1 cellular context compared by ENCODE assay signal in the genomic region with DNA sequence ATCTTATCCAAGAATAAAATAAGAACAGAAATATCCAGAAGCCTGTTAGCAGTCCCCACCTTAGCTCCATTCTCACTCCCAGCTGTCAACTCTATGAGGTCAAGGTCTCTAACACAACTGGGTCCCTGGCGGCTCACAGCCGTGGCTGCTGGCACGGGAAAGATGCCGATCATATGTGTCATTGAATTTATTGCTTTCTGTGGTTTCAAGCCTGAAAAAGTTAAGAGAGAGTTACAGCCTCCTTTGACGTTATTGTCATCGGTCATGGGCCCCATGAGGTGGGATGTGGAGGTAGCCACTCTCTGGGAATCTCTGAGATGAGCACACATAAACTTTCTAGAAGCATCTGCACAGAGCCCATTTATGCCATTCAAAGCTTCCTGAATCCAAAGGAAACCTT.
TF ChIP-seq lines count a peak whose summit lies in the region.

No MANE protein-coding gene starts in this region.

TF ChIP-seq in HepG2, 621 proteins besides CTCF, POLR2A, EP300 and RAD21 (continued from another document and continues in another):
- TF ChIP-seq NAIF1 (CRISPR knock-in tag; IDR thresholded peaks at IDR 0.05; ENCODE audit: borderline replicate concordance) (no peak), HNRNPLL (IDR thresholded peaks at IDR 0.05; ENCODE audit: low read depth, low read length, poor library complexity, severe bottlenecking) (no peak), ZBTB8A (CRISPR knock-in tag; IDR thresholded peaks at IDR 0.05; ENCODE audit: borderline replicate concordance, low read depth) (no peak), NR2C2 (CRISPR knock-in tag; IDR thresholded peaks at IDR 0.05; ENCODE audit: borderline replicate concordance) (no peak), RFX3 (CRISPR knock-in tag; IDR thresholded peaks at IDR 0.05) (no peak), PAF1 (CRISPR knock-in tag; IDR thresholded peaks at IDR 0.05) (no peak), ZNF468 (CRISPR knock-in tag; IDR thresholded peaks at IDR 0.05) (no peak), KAT2B (IDR thresholded peaks at IDR 0.05; ENCODE audit: borderline replicate concordance, low read depth, low read length) (no peak), HNRNPUL1 (IDR thresholded peaks at IDR 0.05; ENCODE audit: low read depth, low read length) (no peak), ZC3H4 (CRISPR knock-in tag; IDR thresholded peaks at IDR 0.05; ENCODE audit: borderline replicate concordance) (no peak), RXRB (CRISPR knock-in tag; IDR thresholded peaks at IDR 0.05; ENCODE audit: borderline replicate concordance) (peak; percentile 85), PTBP1 (IDR thresholded peaks at IDR 0.05; ENCODE audit: low read depth, low read length, poor library complexity, severe bottlenecking) (no peak), JUND (CRISPR knock-in tag; IDR thresholded peaks at IDR 0.05) (no peak), ZNF354B (CRISPR knock-in tag; IDR thresholded peaks at IDR 0.05) (no peak), GATAD2A (CRISPR knock-in tag; IDR thresholded peaks at IDR 0.05) (0 out of 2 replicates have a peak, but pooled peaks have one; percentile 29), NPAS2 (CRISPR knock-in tag; IDR thresholded peaks at IDR 0.05; ENCODE audit: borderline replicate concordance) (no peak), ZNF101 (CRISPR knock-in tag; IDR thresholded peaks at IDR 0.05; ENCODE audit: borderline replicate concordance, low read depth) (no peak), GATAD1 (CRISPR knock-in tag; IDR thresholded peaks at IDR 0.05) (no peak), TEAD3 (CRISPR knock-in tag; optimal IDR thresholded peaks at IDR 0.05; ENCODE audit: borderline replicate concordance) (peak; percentile 35), SMC3 (IDR thresholded peaks at IDR 0.05; ENCODE audit: low read length) (no peak), ZKSCAN8 (CRISPR knock-in tag; IDR thresholded peaks at IDR 0.05; ENCODE audit: borderline replicate concordance) (no peak), POGZ (CRISPR knock-in tag; IDR thresholded peaks at IDR 0.05) (no peak), MED1 (CRISPR knock-in tag; IDR thresholded peaks at IDR 0.05) (no peak), RXRA (CRISPR knock-in tag; IDR thresholded peaks at IDR 0.05) (peak; percentile 68; the same call in 1 of the 2 replicates), BHLHE40 (IDR thresholded peaks at IDR 0.05; ENCODE audit: low read length) (peak; percentile 72), FOSL2 (CRISPR knock-in tag; IDR thresholded peaks at IDR 0.05) (peak; percentile 91), PHF21A (CRISPR knock-in tag; IDR thresholded peaks at IDR 0.05) (no peak), SRY (CRISPR knock-in tag; IDR thresholded peaks at IDR 0.05) (no peak), THYN1 (CRISPR knock-in tag; IDR thresholded peaks at IDR 0.05; ENCODE audit: borderline replicate concordance, low read depth) (no peak), ZNF501 (CRISPR knock-in tag; IDR thresholded peaks at IDR 0.05) (no peak), ZNF747 (CRISPR knock-in tag; IDR thresholded peaks at IDR 0.05; ENCODE audit: borderline replicate concordance) (no peak), CBFB (CRISPR knock-in tag; IDR thresholded peaks at IDR 0.05) (no peak), U2AF1 (optimal IDR thresholded peaks at IDR 0.05; ENCODE audit: low read depth, low read length) (no peak), SMARCE1 (IDR thresholded peaks at IDR 0.05; ENCODE audit: borderline replicate concordance) (no peak)
- TF ChIP-seq, protein P1, sequence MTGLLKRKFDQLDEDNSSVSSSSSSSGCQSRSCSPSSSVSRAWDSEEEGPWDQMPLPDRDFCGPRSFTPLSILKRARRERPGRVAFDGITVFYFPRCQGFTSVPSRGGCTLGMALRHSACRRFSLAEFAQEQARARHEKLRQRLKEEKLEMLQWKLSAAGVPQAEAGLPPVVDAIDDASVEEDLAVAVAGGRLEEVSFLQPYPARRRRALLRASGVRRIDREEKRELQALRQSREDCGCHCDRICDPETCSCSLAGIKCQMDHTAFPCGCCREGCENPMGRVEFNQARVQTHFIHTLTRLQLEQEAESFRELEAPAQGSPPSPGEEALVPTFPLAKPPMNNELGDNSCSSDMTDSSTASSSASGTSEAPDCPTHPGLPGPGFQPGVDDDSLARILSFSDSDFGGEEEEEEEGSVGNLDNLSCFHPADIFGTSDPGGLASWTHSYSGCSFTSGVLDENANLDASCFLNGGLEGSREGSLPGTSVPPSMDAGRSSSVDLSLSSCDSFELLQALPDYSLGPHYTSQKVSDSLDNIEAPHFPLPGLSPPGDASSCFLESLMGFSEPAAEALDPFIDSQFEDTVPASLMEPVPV (CRISPR knock-in tag; IDR thresholded peaks at IDR 0.05): no peak
- TF ChIP-seq, protein P2, sequence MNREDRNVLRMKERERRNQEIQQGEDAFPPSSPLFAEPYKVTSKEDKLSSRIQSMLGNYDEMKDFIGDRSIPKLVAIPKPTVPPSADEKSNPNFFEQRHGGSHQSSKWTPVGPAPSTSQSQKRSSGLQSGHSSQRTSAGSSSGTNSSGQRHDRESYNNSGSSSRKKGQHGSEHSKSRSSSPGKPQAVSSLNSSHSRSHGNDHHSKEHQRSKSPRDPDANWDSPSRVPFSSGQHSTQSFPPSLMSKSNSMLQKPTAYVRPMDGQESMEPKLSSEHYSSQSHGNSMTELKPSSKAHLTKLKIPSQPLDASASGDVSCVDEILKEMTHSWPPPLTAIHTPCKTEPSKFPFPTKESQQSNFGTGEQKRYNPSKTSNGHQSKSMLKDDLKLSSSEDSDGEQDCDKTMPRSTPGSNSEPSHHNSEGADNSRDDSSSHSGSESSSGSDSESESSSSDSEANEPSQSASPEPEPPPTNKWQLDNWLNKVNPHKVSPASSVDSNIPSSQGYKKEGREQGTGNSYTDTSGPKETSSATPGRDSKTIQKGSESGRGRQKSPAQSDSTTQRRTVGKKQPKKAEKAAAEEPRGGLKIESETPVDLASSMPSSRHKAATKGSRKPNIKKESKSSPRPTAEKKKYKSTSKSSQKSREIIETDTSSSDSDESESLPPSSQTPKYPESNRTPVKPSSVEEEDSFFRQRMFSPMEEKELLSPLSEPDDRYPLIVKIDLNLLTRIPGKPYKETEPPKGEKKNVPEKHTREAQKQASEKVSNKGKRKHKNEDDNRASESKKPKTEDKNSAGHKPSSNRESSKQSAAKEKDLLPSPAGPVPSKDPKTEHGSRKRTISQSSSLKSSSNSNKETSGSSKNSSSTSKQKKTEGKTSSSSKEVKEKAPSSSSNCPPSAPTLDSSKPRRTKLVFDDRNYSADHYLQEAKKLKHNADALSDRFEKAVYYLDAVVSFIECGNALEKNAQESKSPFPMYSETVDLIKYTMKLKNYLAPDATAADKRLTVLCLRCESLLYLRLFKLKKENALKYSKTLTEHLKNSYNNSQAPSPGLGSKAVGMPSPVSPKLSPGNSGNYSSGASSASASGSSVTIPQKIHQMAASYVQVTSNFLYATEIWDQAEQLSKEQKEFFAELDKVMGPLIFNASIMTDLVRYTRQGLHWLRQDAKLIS (CRISPR knock-in tag; IDR thresholded peaks at IDR 0.05): no peak
- TF ChIP-seq, protein P3, sequence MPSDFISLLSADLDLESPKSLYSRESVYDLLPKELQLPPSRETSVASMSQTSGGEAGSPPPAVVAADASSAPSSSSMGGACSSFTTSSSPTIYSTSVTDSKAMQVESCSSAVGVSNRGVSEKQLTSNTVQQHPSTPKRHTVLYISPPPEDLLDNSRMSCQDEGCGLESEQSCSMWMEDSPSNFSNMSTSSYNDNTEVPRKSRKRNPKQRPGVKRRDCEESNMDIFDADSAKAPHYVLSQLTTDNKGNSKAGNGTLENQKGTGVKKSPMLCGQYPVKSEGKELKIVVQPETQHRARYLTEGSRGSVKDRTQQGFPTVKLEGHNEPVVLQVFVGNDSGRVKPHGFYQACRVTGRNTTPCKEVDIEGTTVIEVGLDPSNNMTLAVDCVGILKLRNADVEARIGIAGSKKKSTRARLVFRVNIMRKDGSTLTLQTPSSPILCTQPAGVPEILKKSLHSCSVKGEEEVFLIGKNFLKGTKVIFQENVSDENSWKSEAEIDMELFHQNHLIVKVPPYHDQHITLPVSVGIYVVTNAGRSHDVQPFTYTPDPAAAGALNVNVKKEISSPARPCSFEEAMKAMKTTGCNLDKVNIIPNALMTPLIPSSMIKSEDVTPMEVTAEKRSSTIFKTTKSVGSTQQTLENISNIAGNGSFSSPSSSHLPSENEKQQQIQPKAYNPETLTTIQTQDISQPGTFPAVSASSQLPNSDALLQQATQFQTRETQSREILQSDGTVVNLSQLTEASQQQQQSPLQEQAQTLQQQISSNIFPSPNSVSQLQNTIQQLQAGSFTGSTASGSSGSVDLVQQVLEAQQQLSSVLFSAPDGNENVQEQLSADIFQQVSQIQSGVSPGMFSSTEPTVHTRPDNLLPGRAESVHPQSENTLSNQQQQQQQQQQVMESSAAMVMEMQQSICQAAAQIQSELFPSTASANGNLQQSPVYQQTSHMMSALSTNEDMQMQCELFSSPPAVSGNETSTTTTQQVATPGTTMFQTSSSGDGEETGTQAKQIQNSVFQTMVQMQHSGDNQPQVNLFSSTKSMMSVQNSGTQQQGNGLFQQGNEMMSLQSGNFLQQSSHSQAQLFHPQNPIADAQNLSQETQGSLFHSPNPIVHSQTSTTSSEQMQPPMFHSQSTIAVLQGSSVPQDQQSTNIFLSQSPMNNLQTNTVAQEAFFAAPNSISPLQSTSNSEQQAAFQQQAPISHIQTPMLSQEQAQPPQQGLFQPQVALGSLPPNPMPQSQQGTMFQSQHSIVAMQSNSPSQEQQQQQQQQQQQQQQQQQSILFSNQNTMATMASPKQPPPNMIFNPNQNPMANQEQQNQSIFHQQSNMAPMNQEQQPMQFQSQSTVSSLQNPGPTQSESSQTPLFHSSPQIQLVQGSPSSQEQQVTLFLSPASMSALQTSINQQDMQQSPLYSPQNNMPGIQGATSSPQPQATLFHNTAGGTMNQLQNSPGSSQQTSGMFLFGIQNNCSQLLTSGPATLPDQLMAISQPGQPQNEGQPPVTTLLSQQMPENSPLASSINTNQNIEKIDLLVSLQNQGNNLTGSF (CRISPR knock-in tag; IDR thresholded peaks at IDR 0.05): no peak
- TF ChIP-seq, protein P4, sequence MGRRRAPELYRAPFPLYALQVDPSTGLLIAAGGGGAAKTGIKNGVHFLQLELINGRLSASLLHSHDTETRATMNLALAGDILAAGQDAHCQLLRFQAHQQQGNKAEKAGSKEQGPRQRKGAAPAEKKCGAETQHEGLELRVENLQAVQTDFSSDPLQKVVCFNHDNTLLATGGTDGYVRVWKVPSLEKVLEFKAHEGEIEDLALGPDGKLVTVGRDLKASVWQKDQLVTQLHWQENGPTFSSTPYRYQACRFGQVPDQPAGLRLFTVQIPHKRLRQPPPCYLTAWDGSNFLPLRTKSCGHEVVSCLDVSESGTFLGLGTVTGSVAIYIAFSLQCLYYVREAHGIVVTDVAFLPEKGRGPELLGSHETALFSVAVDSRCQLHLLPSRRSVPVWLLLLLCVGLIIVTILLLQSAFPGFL (CRISPR knock-in tag; IDR thresholded peaks at IDR 0.05): no peak
- TF ChIP-seq, protein P5, sequence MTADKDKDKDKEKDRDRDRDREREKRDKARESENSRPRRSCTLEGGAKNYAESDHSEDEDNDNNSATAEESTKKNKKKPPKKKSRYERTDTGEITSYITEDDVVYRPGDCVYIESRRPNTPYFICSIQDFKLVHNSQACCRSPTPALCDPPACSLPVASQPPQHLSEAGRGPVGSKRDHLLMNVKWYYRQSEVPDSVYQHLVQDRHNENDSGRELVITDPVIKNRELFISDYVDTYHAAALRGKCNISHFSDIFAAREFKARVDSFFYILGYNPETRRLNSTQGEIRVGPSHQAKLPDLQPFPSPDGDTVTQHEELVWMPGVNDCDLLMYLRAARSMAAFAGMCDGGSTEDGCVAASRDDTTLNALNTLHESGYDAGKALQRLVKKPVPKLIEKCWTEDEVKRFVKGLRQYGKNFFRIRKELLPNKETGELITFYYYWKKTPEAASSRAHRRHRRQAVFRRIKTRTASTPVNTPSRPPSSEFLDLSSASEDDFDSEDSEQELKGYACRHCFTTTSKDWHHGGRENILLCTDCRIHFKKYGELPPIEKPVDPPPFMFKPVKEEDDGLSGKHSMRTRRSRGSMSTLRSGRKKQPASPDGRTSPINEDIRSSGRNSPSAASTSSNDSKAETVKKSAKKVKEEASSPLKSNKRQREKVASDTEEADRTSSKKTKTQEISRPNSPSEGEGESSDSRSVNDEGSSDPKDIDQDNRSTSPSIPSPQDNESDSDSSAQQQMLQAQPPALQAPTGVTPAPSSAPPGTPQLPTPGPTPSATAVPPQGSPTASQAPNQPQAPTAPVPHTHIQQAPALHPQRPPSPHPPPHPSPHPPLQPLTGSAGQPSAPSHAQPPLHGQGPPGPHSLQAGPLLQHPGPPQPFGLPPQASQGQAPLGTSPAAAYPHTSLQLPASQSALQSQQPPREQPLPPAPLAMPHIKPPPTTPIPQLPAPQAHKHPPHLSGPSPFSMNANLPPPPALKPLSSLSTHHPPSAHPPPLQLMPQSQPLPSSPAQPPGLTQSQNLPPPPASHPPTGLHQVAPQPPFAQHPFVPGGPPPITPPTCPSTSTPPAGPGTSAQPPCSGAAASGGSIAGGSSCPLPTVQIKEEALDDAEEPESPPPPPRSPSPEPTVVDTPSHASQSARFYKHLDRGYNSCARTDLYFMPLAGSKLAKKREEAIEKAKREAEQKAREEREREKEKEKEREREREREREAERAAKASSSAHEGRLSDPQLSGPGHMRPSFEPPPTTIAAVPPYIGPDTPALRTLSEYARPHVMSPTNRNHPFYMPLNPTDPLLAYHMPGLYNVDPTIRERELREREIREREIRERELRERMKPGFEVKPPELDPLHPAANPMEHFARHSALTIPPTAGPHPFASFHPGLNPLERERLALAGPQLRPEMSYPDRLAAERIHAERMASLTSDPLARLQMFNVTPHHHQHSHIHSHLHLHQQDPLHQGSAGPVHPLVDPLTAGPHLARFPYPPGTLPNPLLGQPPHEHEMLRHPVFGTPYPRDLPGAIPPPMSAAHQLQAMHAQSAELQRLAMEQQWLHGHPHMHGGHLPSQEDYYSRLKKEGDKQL (CRISPR knock-in tag; IDR thresholded peaks at IDR 0.05; ENCODE audit: low read depth): no peak
- TF ChIP-seq, protein P6, sequence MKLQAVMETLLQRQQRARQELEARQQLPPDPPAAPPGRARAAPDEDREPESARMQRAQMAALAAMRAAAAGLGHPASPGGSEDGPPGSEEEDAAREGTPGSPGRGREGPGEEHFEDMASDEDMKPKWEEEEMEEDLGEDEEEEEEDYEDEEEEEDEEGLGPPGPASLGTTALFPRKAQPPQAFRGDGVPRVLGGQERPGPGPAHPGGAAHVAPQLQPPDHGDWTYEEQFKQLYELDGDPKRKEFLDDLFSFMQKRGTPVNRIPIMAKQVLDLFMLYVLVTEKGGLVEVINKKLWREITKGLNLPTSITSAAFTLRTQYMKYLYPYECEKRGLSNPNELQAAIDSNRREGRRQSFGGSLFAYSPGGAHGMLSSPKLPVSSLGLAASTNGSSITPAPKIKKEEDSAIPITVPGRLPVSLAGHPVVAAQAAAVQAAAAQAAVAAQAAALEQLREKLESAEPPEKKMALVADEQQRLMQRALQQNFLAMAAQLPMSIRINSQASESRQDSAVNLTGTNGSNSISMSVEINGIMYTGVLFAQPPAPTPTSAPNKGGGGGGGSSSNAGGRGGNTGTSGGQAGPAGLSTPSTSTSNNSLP (IDR thresholded peaks at IDR 0.05; ENCODE audit: low read depth, low read length): peak; percentile 75; the same call in 1 of the 2 replicates
- TF ChIP-seq, protein P7, sequence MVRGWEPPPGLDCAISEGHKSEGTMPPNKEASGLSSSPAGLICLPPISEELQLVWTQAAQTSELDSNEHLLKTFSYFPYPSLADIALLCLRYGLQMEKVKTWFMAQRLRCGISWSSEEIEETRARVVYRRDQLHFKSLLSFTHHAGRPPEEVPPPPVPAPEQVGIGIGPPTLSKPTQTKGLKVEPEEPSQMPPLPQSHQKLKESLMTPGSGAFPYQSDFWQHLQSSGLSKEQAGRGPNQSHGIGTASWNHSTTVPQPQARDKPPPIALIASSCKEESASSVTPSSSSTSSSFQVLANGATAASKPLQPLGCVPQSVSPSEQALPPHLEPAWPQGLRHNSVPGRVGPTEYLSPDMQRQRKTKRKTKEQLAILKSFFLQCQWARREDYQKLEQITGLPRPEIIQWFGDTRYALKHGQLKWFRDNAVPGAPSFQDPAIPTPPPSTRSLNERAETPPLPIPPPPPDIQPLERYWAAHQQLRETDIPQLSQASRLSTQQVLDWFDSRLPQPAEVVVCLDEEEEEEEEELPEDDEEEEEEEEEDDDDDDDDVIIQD (CRISPR knock-in tag; IDR thresholded peaks at IDR 0.05; ENCODE audit: low read depth): no peak
